Comparison of ENCODE assay signal across 1 cellular context in the genomic region with DNA sequence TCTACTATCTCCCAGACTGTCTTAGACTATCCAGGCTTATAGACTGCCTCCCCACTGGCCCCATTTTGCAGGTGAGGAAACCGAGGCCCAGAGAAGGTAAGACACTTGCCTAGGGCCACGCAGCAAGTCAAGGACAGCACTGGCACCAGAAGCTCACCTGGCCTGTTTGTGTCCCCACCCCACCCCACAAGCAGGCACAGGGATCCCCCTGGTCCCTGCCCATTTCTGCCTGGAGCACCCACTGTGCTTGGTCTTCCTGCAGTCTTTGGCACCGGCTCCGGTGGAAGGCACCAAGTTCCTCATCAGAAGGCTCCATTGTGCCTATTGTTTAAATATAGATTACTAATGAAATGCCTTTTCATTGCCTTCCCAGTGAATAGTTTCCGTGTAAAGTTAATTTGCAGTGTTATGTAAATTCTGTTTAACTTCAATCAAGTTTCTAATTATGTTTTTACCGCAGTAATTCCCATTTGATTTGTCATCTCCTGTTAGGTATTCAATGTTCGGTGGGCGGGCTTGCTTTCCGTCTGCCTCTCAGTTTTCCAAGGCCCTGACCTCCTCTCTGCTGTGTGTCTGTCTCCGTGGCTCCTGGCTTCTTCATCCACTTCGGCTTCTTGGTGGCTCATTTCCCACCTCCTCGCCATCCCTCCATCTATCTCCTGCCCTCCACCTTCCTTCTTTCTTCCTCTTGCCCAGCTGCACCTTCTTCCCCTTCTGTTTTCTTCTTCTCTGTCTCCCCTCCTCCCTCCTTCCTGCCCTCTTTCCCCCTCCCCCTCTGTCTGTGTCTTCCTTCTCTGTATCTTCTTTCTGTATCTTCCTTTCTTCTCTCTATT.
TF ChIP-seq lines count a peak whose summit lies in the region.

No MANE protein-coding gene starts in this region.

TF ChIP-seq in GM23338, 12 proteins besides CTCF, POLR2A, EP300 and RAD21 (continued from another document):
- TF ChIP-seq REST (IDR thresholded peaks at IDR 0.05; ENCODE audit: unreplicated experiment) = no peak
- TF ChIP-seq JUNB (IDR thresholded peaks at IDR 0.05; ENCODE audit: unreplicated experiment) = no peak
- TF ChIP-seq EZH2phosphoT487 (IDR thresholded peaks at IDR 0.05; ENCODE audit: unreplicated experiment) = no peak
- TF ChIP-seq EZH2 (IDR thresholded peaks at IDR 0.05; ENCODE audit: low read depth, unreplicated experiment) = no peak
- TF ChIP-seq POLR2AphosphoS5 (IDR thresholded peaks at IDR 0.05; ENCODE audit: low read depth) = no peak
- TF ChIP-seq, protein P1, sequence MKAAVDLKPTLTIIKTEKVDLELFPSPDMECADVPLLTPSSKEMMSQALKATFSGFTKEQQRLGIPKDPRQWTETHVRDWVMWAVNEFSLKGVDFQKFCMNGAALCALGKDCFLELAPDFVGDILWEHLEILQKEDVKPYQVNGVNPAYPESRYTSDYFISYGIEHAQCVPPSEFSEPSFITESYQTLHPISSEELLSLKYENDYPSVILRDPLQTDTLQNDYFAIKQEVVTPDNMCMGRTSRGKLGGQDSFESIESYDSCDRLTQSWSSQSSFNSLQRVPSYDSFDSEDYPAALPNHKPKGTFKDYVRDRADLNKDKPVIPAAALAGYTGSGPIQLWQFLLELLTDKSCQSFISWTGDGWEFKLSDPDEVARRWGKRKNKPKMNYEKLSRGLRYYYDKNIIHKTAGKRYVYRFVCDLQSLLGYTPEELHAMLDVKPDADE (IDR thresholded peaks at IDR 0.05) = no peak
- no peak for TF ChIP-seq CREB1 (CRISPR knock-in tag; IDR thresholded peaks at IDR 0.05; ENCODE audit: low read depth)
- TF ChIP-seq ZNF114 (CRISPR knock-in tag; IDR thresholded peaks at IDR 0.05) = no peak
- TF ChIP-seq STAT1 (IDR thresholded peaks at IDR 0.05; ENCODE audit: unreplicated experiment) = no peak
- no peak for TF ChIP-seq NANOG (IDR thresholded peaks at IDR 0.05; ENCODE audit: borderline replicate concordance)
TF ChIP-seq in GM23338: peak in this region for 0.
